12 cellular contexts compared by ENCODE assay signal in the genomic region with DNA sequence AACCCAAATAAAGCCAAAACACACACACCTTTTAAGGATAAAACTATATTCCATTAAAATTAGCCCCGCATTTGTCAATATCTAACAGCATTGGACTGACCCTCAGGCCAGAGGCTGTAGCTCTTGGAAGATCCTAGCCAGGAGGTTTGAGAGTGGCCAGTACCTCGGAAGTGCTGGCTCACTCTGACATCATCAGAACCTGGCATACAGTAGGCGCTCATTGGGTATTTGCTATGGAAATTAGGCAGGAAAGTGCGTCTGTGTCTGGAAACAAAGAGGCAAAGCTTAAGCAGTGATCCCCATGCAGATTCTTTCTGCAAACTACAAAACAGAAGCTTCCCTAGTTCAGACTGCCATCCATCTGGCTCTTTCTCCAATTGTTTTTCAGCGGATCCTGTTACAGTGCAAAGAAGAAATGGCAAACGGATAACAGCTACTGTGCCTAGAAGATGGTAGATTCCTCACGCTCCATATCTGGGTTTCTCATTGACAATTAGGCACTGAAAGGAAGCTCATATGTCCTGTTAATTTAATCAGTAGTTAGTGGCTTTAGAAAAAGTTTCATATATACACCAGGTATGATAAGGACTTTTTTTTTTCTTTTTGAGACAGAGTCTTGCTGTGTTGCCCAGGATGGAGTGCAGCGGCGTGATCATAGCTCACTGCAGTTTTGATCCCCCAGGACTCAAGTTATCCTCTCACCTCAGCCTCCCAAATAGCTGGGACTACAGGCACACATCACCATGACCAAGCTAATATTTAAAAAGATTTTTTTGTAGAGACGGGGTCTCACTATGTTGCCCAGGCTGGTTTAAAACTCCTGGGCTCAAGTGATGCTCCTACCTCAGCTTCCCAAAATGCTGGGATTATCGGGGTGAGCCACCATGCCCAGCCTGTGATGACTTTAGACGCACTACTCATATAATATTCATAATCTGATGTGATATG. TPM values are rescaled to one million over a fixed set of nuclear protein-coding genes. Genes with fewer than 3 reads are reported as not detected.
A peak's percentile ranks its signal among the peaks of the same experiment; 100 is the strongest.
DNase-seq lines count a peak whose midpoint lies in the region; ATAC-seq lines count a peak whose summit lies in the region.
"Had no signal": no experiment of that assay in that cellular context is flagged by ENCODE, and none has a peak within 500 bp of the region (broad histone marks: within the 10 kb centered on the region; RNA-seq: fewer than 3 reads in every experiment).

No MANE protein-coding gene starts in this region.

- no peaks in the 10 kb centered on the region for H3K9me3 Mint-ChIP-seq in activated T-cell treated with anti-CD3 and anti-CD28 coated beads, Interleukin-2, amount 50 U/mL, for 4 hours
- H3K9me3 Mint-ChIP-seq: activated B cell treated with CpG ODN at 0.5 μM for 24 hours had no signal

- no peaks in the 10 kb centered on the region for H3K27me3 Mint-ChIP-seq in activated T-cell treated with anti-CD3 and anti-CD28 coated beads, Interleukin-2, amount 50 U/mL, for 4 hours (ENCODE audit: low read depth)
- H3K27me3 Mint-ChIP-seq in T-helper 17 cell = no peaks in the 10 kb centered on the region

- no peak for DNase-seq in activated T-cell treated with anti-CD3 and anti-CD28 coated beads, Interleukin-2, amount 50 U/mL, for 4 hours
- DNase-seq in activated T-cell treated with anti-CD3 and anti-CD28 coated beads, Interleukin-2, amount 50 U/mL, for 1 hour = no peak
- no peak for DNase-seq in T-helper 17 cell
- peak; percentile 53 for DNase-seq in globus pallidus (ENCODE audit: low spot score)
- peak; percentile 50 for DNase-seq in stimulated activated naive CD8-positive, alpha-beta T cell treated with anti-CD3 and anti-CD28 coated beads, Interleukin-15, Interleukin-2, amounts not matched to agents 100 U/mL and 50 U/mL, for 24 hours
- no peak for DNase-seq in G401 (ENCODE audit: low spot score)
- no peak for DNase-seq in activated effector memory CD4-positive, alpha-beta T cell treated with anti-CD3 and anti-CD28 coated beads, Interleukin-2, amount 50 U/mL, for 16 hours
- DNase-seq: activated B cell treated with CpG ODN at 0.5 μM for 24 hours, aorta, Karpas-422, NCI-H2227 treated with DMSO at 0.1 percent for 48 hours had no signal

- H3K9me3 ChIP-seq in T-helper 17 cell (ENCODE audit: control insufficient read depth, low read length, poor library complexity, severe bottlenecking) = no peaks in the 10 kb centered on the region

- peaks cover 35% of the 10 kb centered on the region for H3K36me3 Mint-ChIP-seq in activated T-cell treated with anti-CD3 and anti-CD28 coated beads, Interleukin-2, amount 50 U/mL, for 4 hours (ENCODE audit: insufficient read depth)
- H3K36me3 Mint-ChIP-seq in T-helper 17 cell (ENCODE audit: low read depth) = peaks cover 8% of the 10 kb centered on the region

- in situ Hi-C loops in G401 (cut with HindIII; ENCODE audit: low sequenced_read_pairs) = no loop called here

- peak overlapping the region; percentile 87 for H3K27ac Mint-ChIP-seq in T-helper 17 cell
- H3K27ac Mint-ChIP-seq: activated B cell treated with CpG ODN at 0.5 μM for 24 hours had no signal

- H3K4me1 Mint-ChIP-seq in activated T-cell treated with anti-CD3 and anti-CD28 coated beads, Interleukin-2, amount 50 U/mL, for 4 hours (ENCODE audit: low read depth) = peaks cover 64% of the 10 kb centered on the region
- peaks cover 55% of the 10 kb centered on the region for H3K4me1 Mint-ChIP-seq in T-helper 17 cell

- H3K4me3 Mint-ChIP-seq in activated T-cell treated with anti-CD3 and anti-CD28 coated beads, Interleukin-2, amount 50 U/mL, for 4 hours = peak overlapping the region; percentile 95
- H3K4me3 Mint-ChIP-seq in T-helper 17 cell = peak overlapping the region; percentile 94

- ATAC-seq in activated T-cell treated with anti-CD3 and anti-CD28 coated beads, Interleukin-2, amount 50 U/mL, for 4 hours = no peak
- ATAC-seq in T-helper 17 cell (no peak), esophagus mucosa (no peak)
- no peak for ATAC-seq in stimulated activated naive CD8-positive, alpha-beta T cell treated with anti-CD3 and anti-CD28 coated beads, Interleukin-15, Interleukin-2, amounts not matched to agents 100 U/mL and 50 U/mL, for 24 hours

RNA-seq across cellular contexts. Expression of a gene that starts 1.9 kb away (rescaled TPM):
- total RNA-seq in activated T-cell treated with anti-CD3 and anti-CD28 coated beads, Interleukin-2, amount 50 U/mL, for 4 hours = 10 to 100 TPM; 21.4 to 26.2 (median 22.3) TPM
- total RNA-seq in T-helper 17 cell (10 to 100 TPM; 66.3 to 70.0 TPM), esophagus mucosa (0.64 TPM)
- total RNA-seq in G401 (2014; rRNA removed; shearing (Covaris generic)) = 0.27 and 0.55 TPM in 2 replicates

Comparison
In these comparisons a context has a peak if more than half of its experiments do, and no peak if none do; other contexts are left out.
1. DNase-seq: peak in globus pallidus (single experiment) and stimulated activated naive CD8-positive, alpha-beta T cell treated with anti-CD3 and anti-CD28 coated beads, Interleukin-15, Interleukin-2, amounts not matched to agents 100 U/mL and 50 U/mL, for 24 hours (single experiment); none in activated T-cell treated with anti-CD3 and anti-CD28 coated beads, Interleukin-2, amount 50 U/mL, for 4 hours (single experiment), activated T-cell treated with anti-CD3 and anti-CD28 coated beads, Interleukin-2, amount 50 U/mL, for 1 hour (single experiment), T-helper 17 cell (0 of 3), G401 (single experiment) and activated effector memory CD4-positive, alpha-beta T cell treated with anti-CD3 and anti-CD28 coated beads, Interleukin-2, amount 50 U/mL, for 16 hours (single experiment).
2. RNA of a gene that starts 1.9 kb away (total RNA-seq): 66.3 to 70.0 TPM in T-helper 17 cell and 21.4 to 26.2 TPM in activated T-cell treated with anti-CD3 and anti-CD28 coated beads, Interleukin-2, amount 50 U/mL, for 4 hours; 0.64 TPM in esophagus mucosa (single experiment) and 0.27 to 0.55 TPM in G401; every median in the first group is over 10 times any median in the second.